In the genomic region with DNA sequence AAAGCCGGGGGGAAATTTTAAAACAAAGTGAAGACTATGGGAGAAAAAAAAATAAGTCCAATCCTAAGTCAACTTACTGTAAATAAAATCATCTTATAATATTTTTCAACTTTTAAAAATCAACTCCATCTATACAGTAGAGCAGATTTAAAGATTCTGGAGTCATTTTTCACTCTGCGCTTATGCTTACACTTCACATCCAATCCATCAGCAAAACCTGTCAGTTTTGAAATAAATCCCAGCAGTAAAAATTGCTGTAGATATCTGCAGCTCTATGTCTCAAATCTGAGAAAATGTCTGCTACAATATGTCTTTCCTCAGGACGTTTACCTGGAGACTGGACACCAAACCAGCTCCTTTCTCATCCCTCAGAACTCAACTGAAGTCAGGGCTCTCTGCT, we compare ENCODE assay signal across 27 cellular contexts.
"Had no signal": no experiment of that assay in that cellular context is flagged by ENCODE, and none has a peak within 500 bp of the region (broad histone marks: within the 10 kb centered on the region; RNA-seq: fewer than 3 reads in every experiment).

No MANE protein-coding gene starts in this region.

- H3K27me3 ChIP-seq: colonic mucosa, esophagus squamous epithelium, gastrocnemius medialis, heart right ventricle, left lung had no signal

- H3K4me1 Mint-ChIP-seq: mesothelial cell of epicardium had no signal

- H3K27ac ChIP-seq: colonic mucosa, epithelial cell of prostate, esophagus squamous epithelium, gastrocnemius medialis, heart right ventricle, left lung, lower lobe of right lung had no signal

- H3K4me1 ChIP-seq: colonic mucosa, esophagus squamous epithelium, gastrocnemius medialis, heart right ventricle, left lung, lower lobe of right lung had no signal

- H3K4me3 Mint-ChIP-seq: dendritic cell treated with granulocyte-macrophage colony-stimulating factor and Interleukin-4, amounts not matched to agents 40 ng/mL and 50 ng/mL, for 4 days; effector memory CD8-positive, alpha-beta T cell; endodermal cell; mesothelial cell of epicardium had no signal

- H3K36me3 ChIP-seq: colonic mucosa, esophagus squamous epithelium, gastrocnemius medialis, heart right ventricle, left lung, lower lobe of right lung had no signal

- H3K4me3 ChIP-seq: colonic mucosa, esophagus squamous epithelium, gastrocnemius medialis, heart right ventricle, left lung, lower lobe of right lung, mucosa of descending colon had no signal

- H3K9me3 Mint-ChIP-seq: dendritic cell treated with granulocyte-macrophage colony-stimulating factor and Interleukin-4, amounts not matched to agents 40 ng/mL and 50 ng/mL, for 4 days; endodermal cell; mesothelial cell of epicardium had no signal

- H3K27ac Mint-ChIP-seq: dendritic cell treated with granulocyte-macrophage colony-stimulating factor and Interleukin-4, amounts not matched to agents 40 ng/mL and 50 ng/mL, for 4 days; effector memory CD8-positive, alpha-beta T cell; endodermal cell; mesothelial cell of epicardium had no signal

- H3K27me3 Mint-ChIP-seq: dendritic cell treated with granulocyte-macrophage colony-stimulating factor and Interleukin-4, amounts not matched to agents 40 ng/mL and 50 ng/mL, for 4 days; effector memory CD8-positive, alpha-beta T cell had no signal

- ATAC-seq: effector memory CD8-positive, alpha-beta T cell; esophagus mucosa; gastrocnemius medialis; heart right ventricle; left cardiac atrium; left lung; left ventricle myocardium superior; lower lobe of right lung; mucosa of descending colon had no signal

- FAIRE-seq: endometrium, islet of Langerhans, keratinocyte had no signal

- H3K36me3 Mint-ChIP-seq: mesothelial cell of epicardium had no signal

- H3K9me3 ChIP-seq: colonic mucosa, esophagus squamous epithelium, gastrocnemius medialis, heart right ventricle, lower lobe of right lung, mucosa of descending colon had no signal

- DNase-seq: colonic mucosa; cortex of kidney; effector CD8-positive, alpha-beta T cell; effector memory CD8-positive, alpha-beta T cell; endodermal cell; erythroblast; esophagus squamous epithelium; foreskin fibroblast; foreskin melanocyte; gastrocnemius medialis; glutamatergic neuron; head of caudate nucleus; heart right ventricle; hippocampal formation; left cardiac atrium; left lung; left ventricle myocardium superior; lower lobe of right lung; mesenchymal stem cell; mucosa of descending colon had no signal
